Comparison of ENCODE assay signal across 7 cellular contexts in genomic region chr11:65779669-65779918, GRCh38. TPM values are rescaled to one million over a fixed set of nuclear protein-coding genes. Genes with fewer than 3 reads are reported as not detected.
A peak's percentile ranks its signal among the peaks of the same experiment; 100 is the strongest.
DNase-seq lines count a peak whose midpoint lies in the region; ATAC-seq and TF ChIP-seq lines count a peak whose summit lies in the region.

No MANE protein-coding gene starts in this region.

- peak overlapping the region; percentile 98 for H3K27ac ChIP-seq in HCT116 (ENCODE audit: low read depth, low read length)

- peaks cover 42% of the 10 kb centered on the region for H3K79me2 ChIP-seq in HCT116 (ENCODE audit: insufficient read depth, low read length)

- ATAC-seq in HCT116 = no peak
- ATAC-seq in stimulated activated naive B cell treated with anti-CD40 and anti-IgM and Interleukin-4, amounts not matched to agents 10 μg/mL and 1 μg/mL and 100 μg/mL, for 72 hours (replicated peaks) = no peak

- H3K9me3 Mint-ChIP-seq in activated CD4-positive, alpha-beta memory T cell treated with anti-CD3 and anti-CD28 coated beads, Interleukin-2, amount 10 ng/mL, durations not matched to agents 7 days and 5 days = no peaks in the 10 kb centered on the region
- H3K9me3 Mint-ChIP-seq in stimulated activated naive B cell treated with anti-CD40 and anti-IgM and Interleukin-4, amounts not matched to agents 10 μg/mL and 1 μg/mL and 100 μg/mL, for 72 hours = no peaks in the 10 kb centered on the region

- no peak for TF ChIP-seq RAD21 in HCT116 (IDR thresholded peaks at IDR 0.05; ENCODE audit: low read depth)

- H3K9me2 ChIP-seq in HCT116 (ENCODE audit: insufficient read depth) = no peaks in the 10 kb centered on the region

- H2AFZ ChIP-seq in HCT116 (ENCODE audit: low read depth, low read length, poor library complexity, severe bottlenecking) = no peak overlapping the region

- RAD21 ChIA-PET in HCT116 (lab: Charles Lee; ENCODE audit: low non-redundant PET in 1 of 2, low total read pairs in 2 of 2, uncharacterized antibody in 2 of 2, unreplicated experiment in 2 of 2) = interaction anchor here (0.5 to 1.5 kb wide), 4 partner anchors 38 to 242 kb away, joined by 3 to 11 read pairs (median 6); partner anchors contain the start of gene KAT5 (in 1 of the 2)

- H3K36me3 ChIP-seq in HCT116 (ENCODE audit: control insufficient read depth in 1 of 2, insufficient read depth in 2 of 2, low read length in 2 of 2) = peaks cover 14 to 30% of the 10 kb centered on the region in 2 experiments; a peak in 3 of 4 replicates
- H3K36me3 ChIP-seq in iPS-15b (ENCODE audit: control insufficient read depth, insufficient read depth, low read length) = peaks cover 17% of the 10 kb centered on the region

- no peak for TF ChIP-seq POLR2A in HCT116 (IDR thresholded peaks at IDR 0.05; ENCODE audit: borderline replicate concordance, extremely low read depth, insufficient read depth, insufficient read length)

- peaks cover 16% of the 10 kb centered on the region for H3K36me3 Mint-ChIP-seq in activated CD4-positive, alpha-beta memory T cell treated with anti-CD3 and anti-CD28 coated beads, Interleukin-2, amount 10 ng/mL, durations not matched to agents 7 days and 5 days (ENCODE audit: low read depth)
- peaks cover 11 to 35% of the 10 kb centered on the region in 2 donors for H3K36me3 Mint-ChIP-seq in stimulated activated naive B cell treated with anti-CD40 and anti-IgM and Interleukin-4, amounts not matched to agents 10 μg/mL and 1 μg/mL and 100 μg/mL, for 72 hours

- peak overlapping the region; percentile 88 to 91 for H3K4me3 ChIP-seq in HCT116 (replicated peaks in 1 of 2; ENCODE audit: low read depth in 1 of 2, low read length in 2 of 2)
- peak overlapping the region; percentile 77 for H3K4me3 ChIP-seq in iPS-15b (ENCODE audit: low read depth, low read length)

- H3K27me3 ChIP-seq in HCT116 (ENCODE audit: insufficient read depth, low read length) = no peaks in the 10 kb centered on the region
- H3K27me3 ChIP-seq in iPS-15b (ENCODE audit: control insufficient read depth, insufficient read depth, low read length) = peaks cover 18% of the 10 kb centered on the region

- peak overlapping the region; percentile 95 for H3K4me2 ChIP-seq in HCT116 (ENCODE audit: low read length)

- peaks cover 22% of the 10 kb centered on the region for H3K4me1 Mint-ChIP-seq in activated CD4-positive, alpha-beta memory T cell treated with anti-CD3 and anti-CD28 coated beads, Interleukin-2, amount 10 ng/mL, durations not matched to agents 7 days and 5 days
- peaks cover 20 to 36% of the 10 kb centered on the region in 2 donors for H3K4me1 Mint-ChIP-seq in stimulated activated naive B cell treated with anti-CD40 and anti-IgM and Interleukin-4, amounts not matched to agents 10 μg/mL and 1 μg/mL and 100 μg/mL, for 72 hours

- POLR2A ChIA-PET in HCT116 (lab: Charles Lee) = interaction anchor here (1.2 to 2.1 kb wide), 4 partner anchors 9 to 80 kb away, joined by 3 to 7 read pairs (median 4); partner anchors contain the start of gene RNASEH2C
- POLR2A ChIA-PET in activated CD4-positive, alpha-beta memory T cell treated with anti-CD3 and anti-CD28 coated beads, Interleukin-2, amount 10 ng/mL, durations not matched to agents 7 days and 5 days (lab: Charles Lee) = interaction anchor here (1.0 to 5.3 kb wide), 20 partner anchors 9 to 272 kb away, joined by 3 to 32 read pairs (median 6); partner anchors contain the start of genes CCDC85B, CFL1, KAT5 and MUS81

- H3K9ac ChIP-seq in HCT116 (ENCODE audit: low read length) (peak overlapping the region; percentile 96), iPS-15b (ENCODE audit: low read depth, low read length) (peak overlapping the region; percentile 54)

- peaks cover 3% of the 10 kb centered on the region; the same call in 1 of the 2 replicates for H4K20me1 ChIP-seq in HCT116 (ENCODE audit: insufficient read depth)

- no peak overlapping the region for H3K27ac Mint-ChIP-seq in activated CD4-positive, alpha-beta memory T cell treated with anti-CD3 and anti-CD28 coated beads, Interleukin-2, amount 10 ng/mL, durations not matched to agents 7 days and 5 days
- H3K27ac Mint-ChIP-seq in stimulated activated naive B cell treated with anti-CD40 and anti-IgM and Interleukin-4, amounts not matched to agents 10 μg/mL and 1 μg/mL and 100 μg/mL, for 72 hours = no peak overlapping the region

- no TSS peak for BruUV-seq in HCT116 (replicated peaks; lab: Mats Ljungman, UMichigan)

- CTCF ChIA-PET in HCT116 (lab: Charles Lee) = interaction anchor here (0.6 to 3.3 kb wide), 32 partner anchors 9 to 220 kb away, joined by 3 to 73 read pairs (median 5); partner anchors contain the start of genes KAT5, MUS81 and RNASEH2C
- CTCF ChIA-PET in activated CD4-positive, alpha-beta memory T cell treated with anti-CD3 and anti-CD28 coated beads, Interleukin-2, amount 10 ng/mL, durations not matched to agents 7 days and 5 days (lab: Charles Lee) = interaction anchor here (0.6 to 5.3 kb wide), 47 partner anchors 9 to 517 kb away, joined by 3 to 126 read pairs (median 5); partner anchors contain the start of genes CCDC85B, CFL1, FIBP and KAT5

- DNase-seq in HCT116 (ENCODE audit: low read depth, low spot score) (no peak), NCI-H1105 treated with DMSO at 0.1 percent for 48 hours (lab: John Stamatoyannopoulos, UW) (no peak), pons (ENCODE audit: low spot score) (no peak), DMS 273 (lab: John Stamatoyannopoulos, UW; ENCODE audit: unreplicated experiment) (no peak)
- no peak for DNase-seq in activated CD4-positive, alpha-beta memory T cell treated with anti-CD3 and anti-CD28 coated beads, Interleukin-2, amount 10 ng/mL, durations not matched to agents 7 days and 5 days
- no peak for DNase-seq in stimulated activated naive B cell treated with anti-CD40 and anti-IgM and Interleukin-4, amounts not matched to agents 10 μg/mL and 1 μg/mL and 100 μg/mL, for 72 hours

- H3K4me1 ChIP-seq in HCT116 (ENCODE audit: control insufficient read depth in 1 of 2, insufficient read depth in 2 of 2, low read length in 2 of 2) (peaks cover 12 to 37% of the 10 kb centered on the region in 2 experiments; a peak in 3 of 4 replicates), iPS-15b (ENCODE audit: control insufficient read depth, insufficient read depth, low read length) (peaks cover 2% of the 10 kb centered on the region)

- TF ChIP-seq CTCF in HCT116 (IDR thresholded peaks at IDR 0.05 in 2 of 3, conservative IDR thresholded peaks at IDR 0.05 in 1 of 3; ENCODE audit: borderline replicate concordance in 1 of 3, insufficient read depth in 1 of 3, low read depth in 2 of 3, low read length in 2 of 3) = no peak

- peak overlapping the region; percentile 86 for H3K4me3 Mint-ChIP-seq in activated CD4-positive, alpha-beta memory T cell treated with anti-CD3 and anti-CD28 coated beads, Interleukin-2, amount 10 ng/mL, durations not matched to agents 7 days and 5 days
- peak overlapping the region; percentile 95 to 96 for H3K4me3 Mint-ChIP-seq in stimulated activated naive B cell treated with anti-CD40 and anti-IgM and Interleukin-4, amounts not matched to agents 10 μg/mL and 1 μg/mL and 100 μg/mL, for 72 hours

- H3K27me3 Mint-ChIP-seq in activated CD4-positive, alpha-beta memory T cell treated with anti-CD3 and anti-CD28 coated beads, Interleukin-2, amount 10 ng/mL, durations not matched to agents 7 days and 5 days = peaks cover 16% of the 10 kb centered on the region
- H3K27me3 Mint-ChIP-seq in stimulated activated naive B cell treated with anti-CD40 and anti-IgM and Interleukin-4, amounts not matched to agents 10 μg/mL and 1 μg/mL and 100 μg/mL, for 72 hours = peaks cover 0 to 4% of the 10 kb centered on the region in 2 donors

- intact Hi-C loops in HCT116 (cut with micrococcal nuclease) = no loop called here

- no peaks in the 10 kb centered on the region for H3K9me3 ChIP-seq in HCT116 (ENCODE audit: control insufficient read depth in 1 of 2, insufficient read depth in 1 of 2, low read depth in 1 of 2, low read length in 2 of 2)
- H3K9me3 ChIP-seq in iPS-15b (ENCODE audit: control insufficient read depth, insufficient read depth, low read length) = no peaks in the 10 kb centered on the region

TF ChIP-seq in HCT116, 20 proteins besides CTCF, POLR2A, EP300 and RAD21 (continues in another document):
- TF ChIP-seq SRF (IDR thresholded peaks at IDR 0.05; ENCODE audit: low read depth) = no peak
- no peak for TF ChIP-seq EZH2phosphoT487 (IDR thresholded peaks at IDR 0.05; ENCODE audit: borderline replicate concordance)
- no peak for TF ChIP-seq MAX (IDR thresholded peaks at IDR 0.05)
- no peak for TF ChIP-seq ZFX (IDR thresholded peaks at IDR 0.05)
- no peak for TF ChIP-seq SP1 (IDR thresholded peaks at IDR 0.05; ENCODE audit: low read depth)
- TF ChIP-seq FOSL1 (IDR thresholded peaks at IDR 0.05; ENCODE audit: low read depth) = no peak
- no peak for TF ChIP-seq CEBPB (IDR thresholded peaks at IDR 0.05; ENCODE audit: low read depth)
- no peak for TF ChIP-seq ELF1 (IDR thresholded peaks at IDR 0.05; ENCODE audit: borderline replicate concordance, low read depth)
- no peak for TF ChIP-seq CBX3 (IDR thresholded peaks at IDR 0.05; ENCODE audit: low read depth)

RNA-seq across cellular contexts. Expression of gene AP5B1, which starts 1.2 kb away (rescaled TPM):
- total RNA-seq in HCT116 (2021; ENCODE audit: unreplicated experiment) = 19.5 TPM
- 10.5 and 11.1 TPM in 2 replicates for polyA plus RNA-seq in HCT116 (2012)
- 10 to 100 TPM; 21.2 to 21.5 TPM for total RNA-seq in activated CD4-positive, alpha-beta memory T cell treated with anti-CD3 and anti-CD28 coated beads, Interleukin-2, amount 10 ng/mL, durations not matched to agents 7 days and 5 days

RNA-seq across cellular contexts. Expression of gene OVOL1, which starts 7.3 kb away (rescaled TPM):
- total RNA-seq in HCT116 (2021; ENCODE audit: unreplicated experiment) = 14.7 TPM
- 14.2 and 16.3 TPM in 2 replicates for polyA plus RNA-seq in HCT116 (2012)
- not detected for total RNA-seq in activated CD4-positive, alpha-beta memory T cell treated with anti-CD3 and anti-CD28 coated beads, Interleukin-2, amount 10 ng/mL, durations not matched to agents 7 days and 5 days

RNA-seq across cellular contexts. Expression of gene SNX32, which starts 54.2 kb away (rescaled TPM):
- not detected for total RNA-seq in HCT116 (2021; ENCODE audit: unreplicated experiment)
- 0.20 and 0.39 TPM in 2 replicates for polyA plus RNA-seq in HCT116 (2012)
- total RNA-seq in activated CD4-positive, alpha-beta memory T cell treated with anti-CD3 and anti-CD28 coated beads, Interleukin-2, amount 10 ng/mL, durations not matched to agents 7 days and 5 days = 1 to 10 TPM in 1 of 2 experiments, under 1 TPM in 1; 0.83 to 1.6 TPM

RNA-seq across cellular contexts. Expression of gene RNASEH2C, which starts 59.0 kb away (rescaled TPM):
- total RNA-seq in HCT116 (2021; ENCODE audit: unreplicated experiment) = 28.5 TPM
- 10.1 and 14.0 TPM in 2 replicates for polyA plus RNA-seq in HCT116 (2012)
- total RNA-seq in activated CD4-positive, alpha-beta memory T cell treated with anti-CD3 and anti-CD28 coated beads, Interleukin-2, amount 10 ng/mL, durations not matched to agents 7 days and 5 days = 10 to 100 TPM; 80.3 to 81.9 TPM

Comparison
In these comparisons a context has a peak if more than half of its experiments do, and no peak if none do; other contexts are left out.
1. RNA of gene OVOL1, which starts 7.3 kb away (total RNA-seq): 14.7 TPM in HCT116 (single experiment); not detected in activated CD4-positive, alpha-beta memory T cell treated with anti-CD3 and anti-CD28 coated beads, Interleukin-2, amount 10 ng/mL, durations not matched to agents 7 days and 5 days; every median in the first group is over 10 times any median in the second.